In genomic region chr1:11790880-11791715, GRCh38 we compare ENCODE assay signal across 8 cellular contexts. TPM values are rescaled to one million over a fixed set of nuclear protein-coding genes. Genes with fewer than 3 reads are reported as not detected.
DNase-seq lines count a peak whose midpoint lies in the region; TF ChIP-seq lines count a peak whose summit lies in the region.

No MANE protein-coding gene starts in this region.

- no peaks in the 10 kb centered on the region for H3K79me2 ChIP-seq in osteoblast (ENCODE audit: insufficient read depth, low read length)

- no peaks in the 10 kb centered on the region for H3K27me3 ChIP-seq in osteoblast (ENCODE audit: insufficient read depth, low read length)

- no peaks in the 10 kb centered on the region for H4K20me1 ChIP-seq in osteoblast (ENCODE audit: insufficient read depth, low read length)

- peak overlapping the region; percentile 33 for H2AFZ ChIP-seq in osteoblast (ENCODE audit: low read length)

- H3K9me3 ChIP-seq in osteoblast (ENCODE audit: low read depth, low read length): no peaks in the 10 kb centered on the region

- TF ChIP-seq CTCF in osteoblast (IDR thresholded peaks at IDR 0.05; ENCODE audit: extremely low read depth, low read depth, low read length): no peak

- peak overlapping the region; percentile 8 for H3K4me3 ChIP-seq in osteoblast (ENCODE audit: insufficient read depth, low read length)

- peak; percentile 87 for DNase-seq in Ammon's horn (ENCODE audit: low spot score)
- peak; percentile 98 for DNase-seq in fibroblast of gingiva (ENCODE audit: low read depth)
- peak; percentile 97 for DNase-seq in osteoblast (ENCODE audit: insufficient read length, low spot score, missing footprints)
- no peak for DNase-seq in activated CD4-positive, CD25-positive, alpha-beta regulatory T cell treated with anti-CD3 and anti-CD28 coated beads, Interleukin-2, amount 50 U/mL, for 72 hours
- DNase-seq in 8988T: no peak
- DNase-seq in central memory CD4-positive, alpha-beta T cell: no peak
- no peak for DNase-seq in activated gamma-delta T cell (lab: John Stamatoyannopoulos, UW)

- H3K4me1 ChIP-seq in osteoblast (ENCODE audit: insufficient read depth, low read length): peaks cover 26% of the 10 kb centered on the region

- H3K36me3 ChIP-seq in osteoblast (ENCODE audit: insufficient read depth, low read length): peaks cover 36% of the 10 kb centered on the region

- H3K27ac ChIP-seq in osteoblast (ENCODE audit: low read depth, low read length): peak overlapping the region; percentile 71

- peak overlapping the region; percentile 41 for H3K4me2 ChIP-seq in osteoblast (ENCODE audit: insufficient read depth, low read length)

TF ChIP-seq in PFSK-1, 5 proteins besides CTCF, POLR2A, EP300 and RAD21:
- no peak for TF ChIP-seq TAF1 (IDR thresholded peaks at IDR 0.05; ENCODE audit: borderline replicate concordance, insufficient read depth, low read length)
- peak; percentile 93 for TF ChIP-seq FOXP2 (optimal IDR thresholded peaks at IDR 0.05; ENCODE audit: borderline replicate concordance, extremely low read depth, extremely low read length, insufficient read depth)
- no peak for TF ChIP-seq SIN3A (IDR thresholded peaks at IDR 0.05; ENCODE audit: borderline replicate concordance, insufficient read depth, low read length)

RNA-seq across cellular contexts. Expression of gene MTHFR, which starts 14.7 kb away (rescaled TPM):
- polyA plus RNA-seq in PFSK-1 (2012; ENCODE audit: insufficient read length, low read depth): 12.5 TPM
- total RNA-seq in osteoblast: 32.6 and 34.5 TPM in 2 replicates

RNA-seq across cellular contexts. Expression of gene CLCN6, which starts 14.9 kb away (rescaled TPM):
- 15.0 TPM for polyA plus RNA-seq in PFSK-1 (2012; ENCODE audit: insufficient read length, low read depth)
- total RNA-seq in osteoblast: 21.0 and 22.4 TPM in 2 replicates

RNA-seq across cellular contexts. Expression of gene C1orf167, which starts 29.1 kb away (rescaled TPM):
- polyA plus RNA-seq in PFSK-1 (2012; ENCODE audit: insufficient read length, low read depth): not detected
- total RNA-seq in osteoblast: under 0.01 TPM in 1 of 2 replicates, not detected in the other

RNA-seq across cellular contexts. Expression of gene AGTRAP, which starts 55.2 kb away (rescaled TPM):
- polyA plus RNA-seq in PFSK-1 (2012; ENCODE audit: insufficient read length, low read depth): 47.0 TPM
- total RNA-seq in osteoblast: 47.7 and 56.5 TPM in 2 replicates

RNA-seq across cellular contexts. Expression of gene NPPA, which starts 56.5 kb away (rescaled TPM):
- polyA plus RNA-seq in PFSK-1 (2012; ENCODE audit: insufficient read length, low read depth): 0.65 TPM
- total RNA-seq in osteoblast: not detected in 2 replicates

Comparison
In these comparisons a context has a peak if more than half of its experiments do, and no peak if none do; other contexts are left out.
1. DNase-seq: peak in Ammon's horn (single experiment), fibroblast of gingiva (single experiment) and osteoblast (single experiment); none in activated CD4-positive, CD25-positive, alpha-beta regulatory T cell treated with anti-CD3 and anti-CD28 coated beads, Interleukin-2, amount 50 U/mL, for 72 hours (single experiment), 8988T (single experiment), central memory CD4-positive, alpha-beta T cell (single experiment) and activated gamma-delta T cell (single experiment).